Comparison of ENCODE assay signal across 1 cellular context in genomic region chr12:30794020-30794419, GRCh38.
TF ChIP-seq lines count a peak whose summit lies in the region.

No MANE protein-coding gene starts in this region.

TF ChIP-seq in GM23338, 12 proteins besides CTCF, POLR2A, EP300 and RAD21 (continued from another document):
- TF ChIP-seq ZNF462 (CRISPR knock-in tag; IDR thresholded peaks at IDR 0.05) (no peak), CREB1 (CRISPR knock-in tag; IDR thresholded peaks at IDR 0.05; ENCODE audit: low read depth) (no peak), REST (IDR thresholded peaks at IDR 0.05; ENCODE audit: unreplicated experiment) (no peak), EZH2phosphoT487 (IDR thresholded peaks at IDR 0.05; ENCODE audit: unreplicated experiment) (no peak), JUNB (IDR thresholded peaks at IDR 0.05; ENCODE audit: unreplicated experiment) (no peak), ETS1 (IDR thresholded peaks at IDR 0.05) (no peak)
